Comparison of ENCODE assay signal across 21 cellular contexts in genomic region chr22:25748704-25749103, GRCh38. TPM values are rescaled to one million over a fixed set of nuclear protein-coding genes. Genes with fewer than 3 reads are reported as not detected.
DNase-seq lines count a peak whose midpoint lies in the region; ATAC-seq and TF ChIP-seq lines count a peak whose summit lies in the region.
"Had no signal": no experiment of that assay in that cellular context is flagged by ENCODE, and none has a peak within 500 bp of the region (broad histone marks: within the 10 kb centered on the region; RNA-seq: fewer than 3 reads in every experiment).

No MANE protein-coding gene starts in this region.

- H3K4me3 Mint-ChIP-seq in activated CD4-positive, alpha-beta T cell treated with anti-CD3 and anti-CD28 coated beads for 36 hours: no peak overlapping the region
- H3K4me3 Mint-ChIP-seq in Caco-2 (ENCODE audit: unreplicated experiment): no peak overlapping the region

- H3K4me3 ChIP-seq in Caco-2 (ENCODE audit: low read depth, low read length): no peak overlapping the region
- H3K4me3 ChIP-seq in ascending aorta: no peak overlapping the region
- H3K4me3 ChIP-seq in psoas muscle: peak overlapping the region; percentile 78
- H3K4me3 ChIP-seq in esophagus squamous epithelium: no peak overlapping the region
- H3K4me3 ChIP-seq: K562, ovary, skin epidermis had no signal

- H3K36me3 Mint-ChIP-seq in activated CD4-positive, alpha-beta T cell treated with anti-CD3 and anti-CD28 coated beads for 36 hours (ENCODE audit: low read depth): no peaks in the 10 kb centered on the region
- no peaks in the 10 kb centered on the region for H3K36me3 Mint-ChIP-seq in Caco-2 (ENCODE audit: insufficient read depth, unreplicated experiment)

- BruUV-seq in Caco-2 (replicated peaks; lab: Mats Ljungman, UMichigan): no TSS peak

- no peak for TF ChIP-seq CTCF in Caco-2 (IDR thresholded peaks at IDR 0.05; ENCODE audit: insufficient read depth in 1 of 2, low read depth in 1 of 2, low read length in 1 of 2, severe bottlenecking in 1 of 2, unreplicated experiment in 1 of 2)
- TF ChIP-seq CTCF in ascending aorta (IDR thresholded peaks at IDR 0.05): no peak
- no peak for TF ChIP-seq CTCF in psoas muscle (IDR thresholded peaks at IDR 0.05)
- TF ChIP-seq CTCF in esophagus squamous epithelium (IDR thresholded peaks at IDR 0.05): no peak

- peak overlapping the region; percentile 85 to 86 for H3K27ac ChIP-seq in ascending aorta
- peak overlapping the region; percentile 98 for H3K27ac ChIP-seq in psoas muscle
- H3K27ac ChIP-seq in esophagus squamous epithelium: no peak overlapping the region
- H3K27ac ChIP-seq: ovary, WERI-Rb-1 had no signal

- CTCF ChIA-PET in activated CD4-positive, alpha-beta T cell treated with anti-CD3 and anti-CD28 coated beads for 36 hours (lab: Charles Lee): no interaction called here
- CTCF ChIA-PET in Caco-2 (lab: Charles Lee): interaction anchor here (0.5 kb wide), 1 partner anchor 38 kb away, joined by 3 read pairs; no protein-coding TSS in a partner anchor

- no peaks in the 10 kb centered on the region for H3K36me3 ChIP-seq in Caco-2 (ENCODE audit: control insufficient read depth, insufficient read depth, low read length)
- H3K36me3 ChIP-seq in ascending aorta: no peaks in the 10 kb centered on the region
- H3K36me3 ChIP-seq in psoas muscle (ENCODE audit: insufficient read depth in 1 of 2, low read depth in 1 of 2): no peaks in the 10 kb centered on the region
- no peaks in the 10 kb centered on the region for H3K36me3 ChIP-seq in esophagus squamous epithelium
- H3K36me3 ChIP-seq: ovary, WERI-Rb-1 had no signal

- H3K4me1 ChIP-seq in Caco-2: peaks cover 3% of the 10 kb centered on the region; the same call in 1 of the 2 replicates
- peaks cover 5 to 27% of the 10 kb centered on the region in 2 donors for H3K4me1 ChIP-seq in ascending aorta
- H3K4me1 ChIP-seq in psoas muscle: peaks cover 58% of the 10 kb centered on the region
- no peaks in the 10 kb centered on the region for H3K4me1 ChIP-seq in esophagus squamous epithelium

- H3K27ac Mint-ChIP-seq in activated CD4-positive, alpha-beta T cell treated with anti-CD3 and anti-CD28 coated beads for 36 hours: peak overlapping the region; percentile 92
- peak overlapping the region; percentile 26 for H3K27ac Mint-ChIP-seq in Caco-2 (ENCODE audit: unreplicated experiment)

- H3K9me3 Mint-ChIP-seq in activated CD4-positive, alpha-beta T cell treated with anti-CD3 and anti-CD28 coated beads for 36 hours (ENCODE audit: low read depth): no peaks in the 10 kb centered on the region
- H3K9me3 Mint-ChIP-seq in Caco-2 (ENCODE audit: unreplicated experiment): no peaks in the 10 kb centered on the region

- H3K9me3 ChIP-seq in Caco-2 (no peaks in the 10 kb centered on the region), ascending aorta (no peaks in the 10 kb centered on the region), psoas muscle (no peaks in the 10 kb centered on the region), esophagus squamous epithelium (no peaks in the 10 kb centered on the region)
- H3K9me3 ChIP-seq: ovary had no signal

- peaks cover 38% of the 10 kb centered on the region for H3K4me1 Mint-ChIP-seq in activated CD4-positive, alpha-beta T cell treated with anti-CD3 and anti-CD28 coated beads for 36 hours
- peaks cover 6% of the 10 kb centered on the region for H3K4me1 Mint-ChIP-seq in Caco-2 (ENCODE audit: low read depth, unreplicated experiment)

- WGBS in psoas muscle, 3 donors: 38 to 62% (median 49%) methylated on average over 2 of the region's 2 CpGs
- WGBS in esophagus squamous epithelium, 2 donors: 62 to 79% methylated on average over 2 of the region's 2 CpGs

- H3K27me3 Mint-ChIP-seq in activated CD4-positive, alpha-beta T cell treated with anti-CD3 and anti-CD28 coated beads for 36 hours: peaks cover 11% of the 10 kb centered on the region
- no peaks in the 10 kb centered on the region for H3K27me3 Mint-ChIP-seq in Caco-2 (ENCODE audit: insufficient read depth, unreplicated experiment)

- intact Hi-C loops in activated CD4-positive, alpha-beta T cell treated with anti-CD3 and anti-CD28 coated beads for 36 hours (cut with DNase I, micrococcal nuclease): loop anchor here in 1 of 2 experiments (1.0 to 10.0 kb wide), 3 partner anchors 76 to 664 kb away; no protein-coding TSS in a partner anchor
- intact Hi-C loops in Caco-2 (cut with micrococcal nuclease; ENCODE audit: unreplicated experiment): no loop called here
- intact Hi-C loops in ascending aorta (cut with DNase I): loop anchor here (10.0 kb wide), 1 partner anchor 854 kb away; no protein-coding TSS in a partner anchor
- intact Hi-C loops in psoas muscle (cut with DNase I): no loop called here
- intact Hi-C loops in esophagus squamous epithelium (cut with DNase I): no loop called here

- ATAC-seq in activated CD4-positive, alpha-beta T cell treated with anti-CD3 and anti-CD28 coated beads for 36 hours: no peak
- ATAC-seq in psoas muscle: no peak

- POLR2A ChIA-PET in activated CD4-positive, alpha-beta T cell treated with anti-CD3 and anti-CD28 coated beads for 36 hours (lab: Charles Lee): no interaction called here
- POLR2A ChIA-PET in Caco-2 (lab: Charles Lee): no interaction called here

- no peak for DNase-seq in activated CD4-positive, alpha-beta T cell treated with anti-CD3 and anti-CD28 coated beads for 36 hours
- no peak for DNase-seq in activated CD4-positive, alpha-beta T cell treated with anti-CD3 and anti-CD28 coated beads, Interleukin-2, amount 50 U/mL, for 4 hours
- DNase-seq in Caco-2: no peak
- no peak for DNase-seq in ascending aorta (ENCODE audit: low spot score in 2 of 2)
- DNase-seq in psoas muscle: no peak
- DNase-seq in NCI-H2171 (lab: John Stamatoyannopoulos, UW): no peak
- DNase-seq in esophagus squamous epithelium (lab: John Stamatoyannopoulos, UW): no peak
- no peak for DNase-seq in NCI-H1694 treated with DMSO at 0.1 percent for 48 hours (lab: John Stamatoyannopoulos, UW)
- DNase-seq: activated effector memory CD4-positive, alpha-beta T cell treated with anti-CD3 and anti-CD28 coated beads, Interleukin-2, amount 50 U/mL, for 16 hours; C1 segment of cervical spinal cord; foreskin melanocyte; GDM1; NCI-H1048; NCI-H2081; NCI-H510A; ovary; stimulated activated CD4-positive, alpha-beta T cell treated with anti-CD3 and anti-CD28 coated beads, Interleukin-4, amount 100 ng/mL, for 1 hour; WERI-Rb-1 had no signal

- no peaks in the 10 kb centered on the region for H3K27me3 ChIP-seq in Caco-2 (replicated peaks; ENCODE audit: control insufficient read depth, insufficient read depth, low read length)
- H3K27me3 ChIP-seq in ascending aorta: no peaks in the 10 kb centered on the region
- no peaks in the 10 kb centered on the region for H3K27me3 ChIP-seq in psoas muscle (ENCODE audit: insufficient read depth in 3 of 3, low read length in 2 of 3)
- H3K27me3 ChIP-seq in esophagus squamous epithelium: no peaks in the 10 kb centered on the region
- H3K27me3 ChIP-seq: ovary had no signal

- no peak for TF ChIP-seq POLR2A in esophagus squamous epithelium (IDR thresholded peaks at IDR 0.05)

RNA-seq across cellular contexts. Expression of gene MYO18B, which starts 6.7 kb away (rescaled TPM):
- under 1 TPM; 0.53 to 0.58 TPM for total RNA-seq in activated CD4-positive, alpha-beta T cell treated with anti-CD3 and anti-CD28 coated beads for 36 hours
- 0.07 TPM in 2 replicates for total RNA-seq in Caco-2 (2022)
- total RNA-seq in ascending aorta: 12.0 TPM
- total RNA-seq in psoas muscle: 100 to 1,000 TPM; 273 to 434 (median 349) TPM
- polyA plus RNA-seq in psoas muscle: 100 to 1,000 TPM in 2 of 3 donors, 10 to 100 TPM in 1; 79.3 to 224 (median 109) TPM
- total RNA-seq in esophagus squamous epithelium: 1 to 10 TPM in 1 of 4 donors, under 1 TPM in 3; 0.06 to 2.5 (median 0.17) TPM
- total RNA-seq: A172 had no signal

Comparison
In these comparisons a context has a peak if more than half of its experiments do, and no peak if none do; other contexts are left out.
1. H3K27ac ChIP-seq: peak in ascending aorta (2 of 2) and psoas muscle (single experiment); none in esophagus squamous epithelium (0 of 4).
2. RNA of gene MYO18B, which starts 6.7 kb away (total RNA-seq): 273 to 434 TPM in psoas muscle; 12.0 TPM in ascending aorta (single experiment), 0.53 to 0.58 TPM in activated CD4-positive, alpha-beta T cell treated with anti-CD3 and anti-CD28 coated beads for 36 hours, 0.06 to 2.5 TPM in esophagus squamous epithelium and 0.07 TPM in Caco-2; every median in the first group is over 10 times any median in the second.